Comparison of ENCODE assay signal across 28 cellular contexts in genomic region chr13:37383066-37383465, GRCh38.
DNase-seq lines count a peak whose midpoint lies in the region; ATAC-seq and TF ChIP-seq lines count a peak whose summit lies in the region.
"Had no signal": no experiment of that assay in that cellular context is flagged by ENCODE, and none has a peak within 500 bp of the region (broad histone marks: within the 10 kb centered on the region; RNA-seq: fewer than 3 reads in every experiment).

No MANE protein-coding gene starts in this region.

- no peak overlapping the region for H3K4me3 ChIP-seq in osteoblast (ENCODE audit: insufficient read depth, low read length)
- H3K4me3 ChIP-seq: K562, PC-9, SJSA1 had no signal

- no peak overlapping the region for H3K4me3 Mint-ChIP-seq in activated CD4-positive, alpha-beta T cell treated with anti-CD3 and anti-CD28 coated beads, Interleukin-2, amount 10 ng/mL, durations not matched to agents 24 days and 14 days
- H3K4me3 Mint-ChIP-seq in chondrocyte (ENCODE audit: unreplicated experiment) (no peak overlapping the region), immature natural killer cell (no peak overlapping the region)
- H3K4me3 Mint-ChIP-seq: CD14-positive monocyte; CD8-positive, alpha-beta memory T cell had no signal

- no peaks in the 10 kb centered on the region for H3K9me3 Mint-ChIP-seq in activated CD4-positive, alpha-beta T cell treated with anti-CD3 and anti-CD28 coated beads, Interleukin-2, amount 10 ng/mL, durations not matched to agents 24 days and 14 days
- peaks cover 7% of the 10 kb centered on the region for H3K9me3 Mint-ChIP-seq in chondrocyte (ENCODE audit: low read depth)
- peaks cover 0 to 36% (median 9%) of the 10 kb centered on the region in 6 donors for H3K9me3 Mint-ChIP-seq in immature natural killer cell

- no peak for ATAC-seq in HG02642 (IDR thresholded peaks at IDR 0.05; ENCODE audit: poor library complexity, unreplicated experiment)
- no peak for ATAC-seq in stimulated activated naive CD8-positive, alpha-beta T cell treated with anti-CD3 and anti-CD28 coated beads, Interleukin-15, Interleukin-2, amounts not matched to agents 100 U/mL and 50 U/mL, for 24 hours
- ATAC-seq: HCT116, K562 had no signal

- H3K27ac ChIP-seq in osteoblast (ENCODE audit: low read depth, low read length), result peak overlapping the region; percentile 73
- H3K27ac ChIP-seq: PC-9, SJSA1 had no signal

- TF ChIP-seq CTCF in chondrocyte (IDR thresholded peaks at IDR 0.05), result no peak
- no peak for TF ChIP-seq CTCF in osteoblast (IDR thresholded peaks at IDR 0.05; ENCODE audit: extremely low read depth, low read depth, low read length)

- no peak overlapping the region for H3K4me2 ChIP-seq in osteoblast (ENCODE audit: insufficient read depth, low read length)
- H3K4me2 ChIP-seq: PC-9 had no signal

- intact Hi-C loops in activated CD4-positive, alpha-beta T cell treated with anti-CD3 and anti-CD28 coated beads, Interleukin-2, amount 10 ng/mL, durations not matched to agents 24 days and 14 days (cut with micrococcal nuclease), result no loop called here

- H4K20me1 ChIP-seq in osteoblast (ENCODE audit: insufficient read depth, low read length), result no peaks in the 10 kb centered on the region

- no peak overlapping the region for H3K27ac Mint-ChIP-seq in activated CD4-positive, alpha-beta T cell treated with anti-CD3 and anti-CD28 coated beads, Interleukin-2, amount 10 ng/mL, durations not matched to agents 24 days and 14 days
- peak overlapping the region; percentile 83 for H3K27ac Mint-ChIP-seq in chondrocyte (ENCODE audit: unreplicated experiment)
- H3K27ac Mint-ChIP-seq in immature natural killer cell, result no peak overlapping the region
- H3K27ac Mint-ChIP-seq: CD14-positive monocyte; CD8-positive, alpha-beta memory T cell had no signal

- no peaks in the 10 kb centered on the region for H3K36me3 Mint-ChIP-seq in activated CD4-positive, alpha-beta T cell treated with anti-CD3 and anti-CD28 coated beads, Interleukin-2, amount 10 ng/mL, durations not matched to agents 24 days and 14 days (ENCODE audit: low read depth)
- H3K36me3 Mint-ChIP-seq in chondrocyte (ENCODE audit: low read depth) (peaks cover 4% of the 10 kb centered on the region), immature natural killer cell (no peaks in the 10 kb centered on the region)
- H3K36me3 Mint-ChIP-seq: CD14-positive monocyte; CD8-positive, alpha-beta memory T cell had no signal

- H2AFZ ChIP-seq in osteoblast (ENCODE audit: low read length), result no peak overlapping the region
- H2AFZ ChIP-seq: PC-9 had no signal

- no peaks in the 10 kb centered on the region for H3K27me3 Mint-ChIP-seq in activated CD4-positive, alpha-beta T cell treated with anti-CD3 and anti-CD28 coated beads, Interleukin-2, amount 10 ng/mL, durations not matched to agents 24 days and 14 days
- H3K27me3 Mint-ChIP-seq in chondrocyte (ENCODE audit: low read depth), result no peaks in the 10 kb centered on the region
- H3K27me3 Mint-ChIP-seq in immature natural killer cell (ENCODE audit: low read depth in 3 of 3), result no peaks in the 10 kb centered on the region
- H3K27me3 Mint-ChIP-seq: CD8-positive, alpha-beta memory T cell had no signal

- H3K36me3 ChIP-seq in osteoblast (ENCODE audit: insufficient read depth, low read length), result no peaks in the 10 kb centered on the region
- H3K36me3 ChIP-seq: BE2C, SJSA1 had no signal

- no peaks in the 10 kb centered on the region for H3K4me1 Mint-ChIP-seq in activated CD4-positive, alpha-beta T cell treated with anti-CD3 and anti-CD28 coated beads, Interleukin-2, amount 10 ng/mL, durations not matched to agents 24 days and 14 days
- peaks cover 61% of the 10 kb centered on the region for H3K4me1 Mint-ChIP-seq in chondrocyte (ENCODE audit: low read depth)
- H3K4me1 Mint-ChIP-seq in immature natural killer cell, result no peaks in the 10 kb centered on the region
- H3K4me1 Mint-ChIP-seq: CD14-positive monocyte; CD8-positive, alpha-beta memory T cell had no signal

- H3K27me3 ChIP-seq in osteoblast (ENCODE audit: insufficient read depth, low read length), result no peaks in the 10 kb centered on the region
- H3K27me3 ChIP-seq: SJSA1 had no signal

- DNase-seq in activated CD4-positive, alpha-beta T cell treated with anti-CD3 and anti-CD28 coated beads, Interleukin-2, amount 10 ng/mL, durations not matched to agents 24 days and 14 days, result peak; percentile 6
- no peak for DNase-seq in activated CD4-positive, alpha-beta T cell treated with anti-CD3 and anti-CD28 coated beads for 48 hours
- DNase-seq in chondrocyte (ENCODE audit: low spot score) (no peak), osteoblast (ENCODE audit: insufficient read length, low spot score, missing footprints) (no peak), immature natural killer cell (no peak), NCI-H146 (lab: John Stamatoyannopoulos, UW) (no peak)
- DNase-seq in stimulated activated naive CD8-positive, alpha-beta T cell treated with anti-CD3 and anti-CD28 coated beads, Interleukin-15, Interleukin-2, amounts not matched to agents 100 U/mL and 50 U/mL, for 24 hours, result no peak
- DNase-seq: 8988T; ACHN; BE2C; CD8-positive, alpha-beta memory T cell; DMS 273 treated with DMSO at 0.1 percent for 48 hours; DMS79; Kasumi-1; NCI-H1092 treated with DMSO at 0.1 percent for 48 hours; NCI-H187 treated with DMSO at 0.1 percent for 48 hours; NCI-H446; NCI-H524 treated with DMSO at 0.1 percent for 48 hours; NCI-H774; NK-92 treated with Interleukin-12 subunit alpha and Interleukin-12 subunit beta, amount 100 ng/mL, for 24 hours; PC-9; Right ventricle myocardium superior; RPMI8226 had no signal

- H3K79me2 ChIP-seq in osteoblast (ENCODE audit: insufficient read depth, low read length), result no peaks in the 10 kb centered on the region

- H3K4me1 ChIP-seq in osteoblast (ENCODE audit: insufficient read depth, low read length), result peaks cover 37% of the 10 kb centered on the region
- H3K4me1 ChIP-seq: BE2C, SJSA1 had no signal

- no peaks in the 10 kb centered on the region for H3K9me3 ChIP-seq in osteoblast (ENCODE audit: low read depth, low read length)
- H3K9me3 ChIP-seq: BE2C, SJSA1 had no signal
